Comparison of ENCODE assay signal across 19 cellular contexts in the genomic region with DNA sequence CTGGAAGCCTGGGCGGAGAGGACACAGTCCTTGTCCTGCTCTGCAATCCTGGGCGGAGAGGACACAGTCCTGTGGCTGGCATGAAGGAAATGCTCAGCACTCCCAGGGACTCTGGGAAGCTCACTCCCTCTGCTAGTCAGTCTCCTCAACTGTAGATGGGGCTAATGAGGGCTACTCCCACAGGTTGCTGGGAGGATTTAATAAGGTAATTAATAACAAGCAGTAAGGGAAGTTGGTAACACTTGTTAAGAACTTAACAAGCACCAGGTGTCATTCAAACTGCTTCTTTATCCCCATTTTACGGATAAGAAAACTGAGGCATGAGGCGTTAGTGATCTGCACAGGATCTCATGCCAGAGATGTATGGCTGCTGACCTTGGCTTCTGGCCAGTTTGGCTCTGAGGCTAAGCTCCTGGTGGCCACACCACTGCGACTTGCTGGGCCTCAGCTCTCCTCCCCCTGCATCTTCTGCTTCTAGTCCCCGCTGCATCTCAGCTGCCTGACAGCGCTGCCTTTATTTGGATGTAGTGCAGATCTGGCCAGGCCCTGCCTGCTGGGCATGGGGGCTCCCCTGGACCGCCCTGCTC. TPM values are rescaled to one million over a fixed set of nuclear protein-coding genes. Genes with fewer than 3 reads are reported as not detected.
DNase-seq lines count a peak whose midpoint lies in the region; ATAC-seq, FAIRE-seq and TF ChIP-seq lines count a peak whose summit lies in the region.
"Had no signal": no experiment of that assay in that cellular context is flagged by ENCODE, and none has a peak within 500 bp of the region (broad histone marks: within the 10 kb centered on the region; RNA-seq: fewer than 3 reads in every experiment).

No MANE protein-coding gene starts in this region.

- H3K36me3 Mint-ChIP-seq in activated CD8-positive, alpha-beta T cell treated with anti-CD3 and anti-CD28 coated beads, Interleukin-2, amount 10 ng/mL, durations not matched to agents 7 days and 5 days (ENCODE audit: low read depth): peaks cover 5% of the 10 kb centered on the region
- no peaks in the 10 kb centered on the region for H3K36me3 Mint-ChIP-seq in activated CD8-positive, alpha-beta T cell treated with anti-CD3 and anti-CD28 coated beads for 36 hours (ENCODE audit: low read depth)
- H3K36me3 Mint-ChIP-seq in endodermal cell (ENCODE audit: low read depth): no peaks in the 10 kb centered on the region

- H3K4me3 Mint-ChIP-seq in activated CD8-positive, alpha-beta T cell treated with anti-CD3 and anti-CD28 coated beads, Interleukin-2, amount 10 ng/mL, durations not matched to agents 7 days and 5 days: no peak overlapping the region
- H3K4me3 Mint-ChIP-seq in activated CD8-positive, alpha-beta T cell treated with anti-CD3 and anti-CD28 coated beads for 36 hours: no peak overlapping the region
- no peak overlapping the region for H3K4me3 Mint-ChIP-seq in endodermal cell

- H3K27ac ChIP-seq in endodermal cell (ENCODE audit: low read depth, low read length) (no peak overlapping the region), small intestine (ENCODE audit: low read depth in 1 of 2, low read length in 1 of 2) (peak overlapping the region in 1 of 2 donors; percentile 82)
- H3K27ac ChIP-seq: hepatocyte, neutrophil, right atrium auricular region, SJSA1, suprapubic skin had no signal

- no peaks in the 10 kb centered on the region for H3K27me3 ChIP-seq in endodermal cell (ENCODE audit: control insufficient read depth, insufficient read depth, low read length, poor library complexity, severe bottlenecking)
- no peaks in the 10 kb centered on the region for H3K27me3 ChIP-seq in small intestine (ENCODE audit: control insufficient read depth in 2 of 2, insufficient read depth in 2 of 2, low read length in 2 of 2)
- H3K27me3 ChIP-seq: hepatocyte, right atrium auricular region, SJSA1, suprapubic skin had no signal

- no peak for TF ChIP-seq CTCF in activated CD8-positive, alpha-beta T cell treated with anti-CD3 and anti-CD28 coated beads for 36 hours (IDR thresholded peaks at IDR 0.05)
- peak; percentile 18 for TF ChIP-seq CTCF in endodermal cell (conservative IDR thresholded peaks at IDR 0.05)

- POLR2A ChIA-PET in activated CD8-positive, alpha-beta T cell treated with anti-CD3 and anti-CD28 coated beads, Interleukin-2, amount 10 ng/mL, durations not matched to agents 7 days and 5 days (lab: Charles Lee): interaction anchor here (0.6 kb wide), 1 partner anchor 95 kb away, joined by 3 read pairs; no protein-coding TSS in a partner anchor
- POLR2A ChIA-PET in activated CD8-positive, alpha-beta T cell treated with anti-CD3 and anti-CD28 coated beads for 36 hours (lab: Charles Lee): no interaction called here

- H3K4me3 ChIP-seq in endodermal cell (ENCODE audit: low read length) (no peak overlapping the region), small intestine (ENCODE audit: low read depth in 1 of 2, low read length in 2 of 2) (no peak overlapping the region)
- H3K4me3 ChIP-seq: hepatocyte, right atrium auricular region, SJSA1, suprapubic skin had no signal

- H3K36me3 ChIP-seq in endodermal cell (ENCODE audit: control insufficient read depth, insufficient read depth, low read length): no peaks in the 10 kb centered on the region
- H3K36me3 ChIP-seq in small intestine (ENCODE audit: control insufficient read depth in 2 of 2, insufficient read depth in 2 of 2, low read length in 2 of 2): no peaks in the 10 kb centered on the region
- H3K36me3 ChIP-seq: neutrophil, right atrium auricular region, SJSA1, suprapubic skin had no signal

- 90 to 100% methylated on average over 3 to 8 of the region's 8 CpGs for WGBS in endodermal cell (ENCODE audit: insufficient coverage in 1 of 2, insufficient read length in 1 of 2), 2 experiments
- 64 to 84% (median 74%) methylated on average over 8 of the region's 8 CpGs for WGBS in small intestine, 3 donors

- CTCF ChIA-PET in activated CD8-positive, alpha-beta T cell treated with anti-CD3 and anti-CD28 coated beads, Interleukin-2, amount 10 ng/mL, durations not matched to agents 7 days and 5 days (lab: Charles Lee): interaction anchor here (0.8 to 1.6 kb wide), 3 partner anchors 12 to 256 kb away, joined by 3 to 9 read pairs (median 3); no protein-coding TSS in a partner anchor
- CTCF ChIA-PET in activated CD8-positive, alpha-beta T cell treated with anti-CD3 and anti-CD28 coated beads for 36 hours (lab: Charles Lee): interaction anchor here (0.9 to 1.4 kb wide), 2 partner anchors 21 to 116 kb away, joined by 3 read pairs; no protein-coding TSS in a partner anchor

- H3K4me1 Mint-ChIP-seq in activated CD8-positive, alpha-beta T cell treated with anti-CD3 and anti-CD28 coated beads, Interleukin-2, amount 10 ng/mL, durations not matched to agents 7 days and 5 days (ENCODE audit: low read depth): peaks cover 78% of the 10 kb centered on the region
- H3K4me1 Mint-ChIP-seq in activated CD8-positive, alpha-beta T cell treated with anti-CD3 and anti-CD28 coated beads for 36 hours (ENCODE audit: low read depth): peaks cover 53% of the 10 kb centered on the region
- H3K4me1 Mint-ChIP-seq in endodermal cell: peaks cover 11% of the 10 kb centered on the region

- H3K9ac ChIP-seq in endodermal cell (ENCODE audit: extremely low read depth, low read length, poor library complexity, severe bottlenecking): no peak overlapping the region

- ATAC-seq in activated CD8-positive, alpha-beta T cell treated with anti-CD3 and anti-CD28 coated beads, Interleukin-2, amount 10 ng/mL, durations not matched to agents 7 days and 5 days: no peak
- ATAC-seq in activated CD8-positive, alpha-beta T cell treated with anti-CD3 and anti-CD28 coated beads for 36 hours: no peak
- ATAC-seq in GM18517 (IDR thresholded peaks at IDR 0.05; ENCODE audit: unreplicated experiment): no peak
- no peak for ATAC-seq in activated CD4-positive, CD25-positive, alpha-beta regulatory T cell treated with anti-CD3 and anti-CD28 coated beads, Interleukin-2, amount 50 U/mL, for 24 hours

- H3K9me3 Mint-ChIP-seq in activated CD8-positive, alpha-beta T cell treated with anti-CD3 and anti-CD28 coated beads, Interleukin-2, amount 10 ng/mL, durations not matched to agents 7 days and 5 days (ENCODE audit: insufficient read depth): no peaks in the 10 kb centered on the region
- H3K9me3 Mint-ChIP-seq in activated CD8-positive, alpha-beta T cell treated with anti-CD3 and anti-CD28 coated beads for 36 hours: peaks cover 2% of the 10 kb centered on the region
- peaks cover 2% of the 10 kb centered on the region for H3K9me3 Mint-ChIP-seq in endodermal cell

- peak overlapping the region; percentile 74 for H3K27ac Mint-ChIP-seq in activated CD8-positive, alpha-beta T cell treated with anti-CD3 and anti-CD28 coated beads, Interleukin-2, amount 10 ng/mL, durations not matched to agents 7 days and 5 days
- no peak overlapping the region for H3K27ac Mint-ChIP-seq in activated CD8-positive, alpha-beta T cell treated with anti-CD3 and anti-CD28 coated beads for 36 hours
- H3K27ac Mint-ChIP-seq in endodermal cell: no peak overlapping the region

- FAIRE-seq in small intestine (lab: Jason Lieb, UNC): peak; percentile 76
- FAIRE-seq: GM12892, kidney had no signal

- peaks cover 9% of the 10 kb centered on the region for H3K4me1 ChIP-seq in endodermal cell (ENCODE audit: control insufficient read depth, insufficient read depth, low read length)
- H3K4me1 ChIP-seq in small intestine (ENCODE audit: control insufficient read depth in 2 of 2, insufficient read depth in 1 of 2, low read depth in 1 of 2, low read length in 1 of 2): peaks cover 0 to 4% of the 10 kb centered on the region in 2 donors
- H3K4me1 ChIP-seq: SJSA1 had no signal

- intact Hi-C loops in activated CD8-positive, alpha-beta T cell treated with anti-CD3 and anti-CD28 coated beads for 36 hours (cut with micrococcal nuclease): no loop called here

- peaks cover 3% of the 10 kb centered on the region for H3K27me3 Mint-ChIP-seq in activated CD8-positive, alpha-beta T cell treated with anti-CD3 and anti-CD28 coated beads, Interleukin-2, amount 10 ng/mL, durations not matched to agents 7 days and 5 days (ENCODE audit: low read depth)
- no peaks in the 10 kb centered on the region for H3K27me3 Mint-ChIP-seq in activated CD8-positive, alpha-beta T cell treated with anti-CD3 and anti-CD28 coated beads for 36 hours
- H3K27me3 Mint-ChIP-seq in endodermal cell (ENCODE audit: insufficient read depth): peaks cover 2% of the 10 kb centered on the region

- H3K9me3 ChIP-seq in endodermal cell (ENCODE audit: control insufficient read depth, low read length) (peaks cover 5% of the 10 kb centered on the region), small intestine (ENCODE audit: control insufficient read depth, low read depth) (no peaks in the 10 kb centered on the region)
- H3K9me3 ChIP-seq: neutrophil, right atrium auricular region, SJSA1, suprapubic skin had no signal

- no peak for DNase-seq in activated CD8-positive, alpha-beta T cell treated with anti-CD3 and anti-CD28 coated beads, Interleukin-2, amount 10 ng/mL, durations not matched to agents 7 days and 5 days
- DNase-seq in activated CD8-positive, alpha-beta T cell treated with anti-CD3 and anti-CD28 coated beads for 36 hours: no peak
- peak; percentile 5 for DNase-seq in OCI-M1 (lab: John Stamatoyannopoulos, UW)
- no peak for DNase-seq in endodermal cell
- peak; percentile 77 for DNase-seq in small intestine
- no peak for DNase-seq in activated CD8-positive, alpha-beta memory T cell treated with anti-CD3 and anti-CD28 coated beads, Interleukin-2, amount 50 U/mL, for 4 hours
- DNase-seq: caudate nucleus; effector memory CD4-positive, alpha-beta T cell; GDM1; kidney; NCI-H1930 had no signal

RNA-seq across cellular contexts. Expression of a gene that starts 54.1 kb away (rescaled TPM):
- total RNA-seq in activated CD8-positive, alpha-beta T cell treated with anti-CD3 and anti-CD28 coated beads, Interleukin-2, amount 10 ng/mL, durations not matched to agents 7 days and 5 days: 1 to 10 TPM in 1 of 2 experiments, under 1 TPM in 1; 0.70 to 1.2 TPM
- total RNA-seq in activated CD8-positive, alpha-beta T cell treated with anti-CD3 and anti-CD28 coated beads for 36 hours: 1 to 10 TPM; 5.5 to 6.0 TPM
- total RNA-seq in endodermal cell: 1 to 10 TPM in 1 of 2 donors, under 1 TPM in 1; 0.91 to 1.3 TPM
- 1.4 TPM for polyA plus RNA-seq in endodermal cell (2013, experiment 1 of 2)
- 1.1 TPM for polyA plus RNA-seq in endodermal cell (2013, experiment 2 of 2)
- polyA plus RNA-seq in small intestine: 10 to 100 TPM in 1 of 3 donors, 1 to 10 TPM in 2; 1.3 to 13.5 (median 7.4) TPM
- total RNA-seq: SJSA1 had no signal

Comparison
In these comparisons a context has a peak if more than half of its experiments do, and no peak if none do; other contexts are left out.
1. DNase-seq: peak in OCI-M1 (single experiment) and small intestine (single experiment); none in activated CD8-positive, alpha-beta T cell treated with anti-CD3 and anti-CD28 coated beads, Interleukin-2, amount 10 ng/mL, durations not matched to agents 7 days and 5 days (single experiment), activated CD8-positive, alpha-beta T cell treated with anti-CD3 and anti-CD28 coated beads for 36 hours (single experiment), endodermal cell (single experiment) and activated CD8-positive, alpha-beta memory T cell treated with anti-CD3 and anti-CD28 coated beads, Interleukin-2, amount 50 U/mL, for 4 hours (single experiment).